ENCODE assay signal across 10 cellular contexts in genomic region chr11:63862923-63863322, GRCh38. TPM values are rescaled to one million over a fixed set of nuclear protein-coding genes. Genes with fewer than 3 reads are reported as not detected.
A peak's percentile ranks its signal among the peaks of the same experiment; 100 is the strongest.
DNase-seq lines count a peak whose midpoint lies in the region; ATAC-seq and TF ChIP-seq lines count a peak whose summit lies in the region.
"Had no signal": no experiment of that assay in that cellular context is flagged by ENCODE, and none has a peak within 500 bp of the region (broad histone marks: within the 10 kb centered on the region; RNA-seq: fewer than 3 reads in every experiment).

No MANE protein-coding gene starts in this region.

- no peaks in the 10 kb centered on the region for H3K27me3 Mint-ChIP-seq in activated T-cell treated with anti-CD3 and anti-CD28 coated beads, Interleukin-2, amount 50 U/mL, for 72 hours (ENCODE audit: low read depth)

- intact Hi-C loops in PC-9 (cut with micrococcal nuclease; ENCODE audit: unreplicated experiment): no loop called here

- peaks cover 1 to 4% of the 10 kb centered on the region in 2 donors for H3K36me3 Mint-ChIP-seq in activated T-cell treated with anti-CD3 and anti-CD28 coated beads, Interleukin-2, amount 50 U/mL, for 72 hours (ENCODE audit: insufficient read depth in 2 of 2)

- no peak for ATAC-seq in activated T-cell treated with anti-CD3 and anti-CD28 coated beads, Interleukin-2, amount 50 U/mL, for 72 hours (replicated peaks in 1 of 2)
- ATAC-seq in HG02763 (IDR thresholded peaks at IDR 0.05; ENCODE audit: unreplicated experiment): no peak

- no peaks in the 10 kb centered on the region for H3K9me3 Mint-ChIP-seq in activated T-cell treated with anti-CD3 and anti-CD28 coated beads, Interleukin-2, amount 50 U/mL, for 72 hours

- H3K4me3 Mint-ChIP-seq in activated T-cell treated with anti-CD3 and anti-CD28 coated beads, Interleukin-2, amount 50 U/mL, for 72 hours: no peak overlapping the region

- peaks cover 47% of the 10 kb centered on the region for H3K4me1 Mint-ChIP-seq in activated T-cell treated with anti-CD3 and anti-CD28 coated beads, Interleukin-2, amount 50 U/mL, for 72 hours (ENCODE audit: low read depth)

- no peak for TF ChIP-seq CTCF in PC-9 (conservative IDR thresholded peaks at IDR 0.05)
- TF ChIP-seq CTCF in fibroblast of villous mesenchyme (IDR thresholded peaks at IDR 0.05; ENCODE audit: insufficient read depth, low read depth, low read length): no peak
- no peak for TF ChIP-seq CTCF in GM13977 (IDR thresholded peaks at IDR 0.05; ENCODE audit: extremely low read depth, insufficient read depth, missing control alignments)

- H3K9me2 ChIP-seq in PC-9 (ENCODE audit: insufficient read depth): no peaks in the 10 kb centered on the region

- H3K4me3 ChIP-seq in PC-9 (no peak overlapping the region), fibroblast of villous mesenchyme (ENCODE audit: low read depth, low read length) (no peak overlapping the region)

- no peak for DNase-seq in activated T-cell treated with anti-CD3 and anti-CD28 coated beads, Interleukin-2, amount 50 U/mL, for 72 hours
- no peak for DNase-seq in activated T-cell treated with anti-CD3 and anti-CD28 coated beads, Interleukin-2, amount 50 U/mL, for 48 hours
- DNase-seq in PC-9: no peak
- DNase-seq in fibroblast of villous mesenchyme (ENCODE audit: low read depth): peak; percentile 58
- no peak for DNase-seq in NCI-H524 treated with DMSO at 0.1 percent for 48 hours (lab: John Stamatoyannopoulos, UW)
- no peak for DNase-seq in GM13977 (ENCODE audit: low spot score)
- DNase-seq: BE2C; NK-92 treated with Interleukin-12 subunit alpha and Interleukin-12 subunit beta, amount 100 ng/mL, for 24 hours had no signal

- peaks cover 29% of the 10 kb centered on the region for H4K20me1 ChIP-seq in PC-9 (ENCODE audit: insufficient read depth)

- H3K4me2 ChIP-seq in PC-9: no peak overlapping the region

- POLR2A ChIA-PET in PC-9 (lab: Charles Lee; ENCODE audit: unreplicated experiment): no interaction called here

- H3K27ac Mint-ChIP-seq in activated T-cell treated with anti-CD3 and anti-CD28 coated beads, Interleukin-2, amount 50 U/mL, for 72 hours: peak overlapping the region; percentile 45

- H3K4me1 ChIP-seq in PC-9 (replicated peaks; ENCODE audit: insufficient read depth): peaks cover 36% of the 10 kb centered on the region
- H3K4me1 ChIP-seq: BE2C had no signal

- H3F3A ChIP-seq in PC-9 (ENCODE audit: insufficient read depth, low read depth): peaks cover 21% of the 10 kb centered on the region

- H3K27me3 ChIP-seq in PC-9 (ENCODE audit: insufficient read depth, low read depth): no peaks in the 10 kb centered on the region
- H3K27me3 ChIP-seq: BE2C had no signal

- in situ Hi-C loops in GM13977 (cut with MboI; ENCODE audit: low pct_unique_long_range_greater_than_20kb, low sequenced_read_pairs, unreplicated experiment): no loop called here

- peaks cover 88% of the 10 kb centered on the region for H3K79me2 ChIP-seq in PC-9 (ENCODE audit: low read depth)

- no TSS peak for BruUV-seq in PC-9 (replicated peaks; lab: Mats Ljungman, UMichigan)

- no peaks in the 10 kb centered on the region for H3K9me3 ChIP-seq in PC-9 (ENCODE audit: insufficient read depth, low read depth)
- H3K9me3 ChIP-seq: BE2C had no signal

- H3K27ac ChIP-seq in PC-9: peak overlapping the region; percentile 38
- peak overlapping the region; percentile 44 for H3K27ac ChIP-seq in temporal lobe (ENCODE audit: low read depth, low read length)

- CTCF ChIA-PET in PC-9 (lab: Charles Lee): no interaction called here

- H2AFZ ChIP-seq in PC-9: no peak overlapping the region

- peaks cover 15% of the 10 kb centered on the region; the same call in 1 of the 2 replicates for H3K36me3 ChIP-seq in PC-9 (ENCODE audit: low read depth)
- H3K36me3 ChIP-seq: BE2C had no signal

RNA-seq across cellular contexts. Expression of gene MARK2, which starts 24.0 kb away (rescaled TPM):
- 10 to 100 TPM; 29.0 to 30.0 TPM for total RNA-seq in activated T-cell treated with anti-CD3 and anti-CD28 coated beads, Interleukin-2, amount 50 U/mL, for 72 hours
- total RNA-seq in PC-9 (2021) (53.8 and 65.0 TPM in 2 replicates), fibroblast of villous mesenchyme (14.5 and 16.4 TPM in 2 replicates), temporal lobe (16.0 TPM)

RNA-seq across cellular contexts. Expression of gene SPINDOC, which starts 49.7 kb away (rescaled TPM):
- total RNA-seq in activated T-cell treated with anti-CD3 and anti-CD28 coated beads, Interleukin-2, amount 50 U/mL, for 72 hours: 10 to 100 TPM; 21.9 to 26.7 TPM
- total RNA-seq in PC-9 (2021): 46.8 and 49.7 TPM in 2 replicates
- total RNA-seq in fibroblast of villous mesenchyme: 24.2 and 25.4 TPM in 2 replicates
- total RNA-seq in temporal lobe: 8.1 TPM

RNA-seq across cellular contexts. Expression of gene RCOR2, which starts 54.0 kb away (rescaled TPM):
- under 1 TPM; 0.39 to 0.96 TPM for total RNA-seq in activated T-cell treated with anti-CD3 and anti-CD28 coated beads, Interleukin-2, amount 50 U/mL, for 72 hours
- 3.4 and 5.2 TPM in 2 replicates for total RNA-seq in PC-9 (2021)
- total RNA-seq in fibroblast of villous mesenchyme: 1.7 and 3.2 TPM in 2 replicates
- 7.9 TPM for total RNA-seq in temporal lobe
